24 cellular contexts compared by ENCODE assay signal in the genomic region with DNA sequence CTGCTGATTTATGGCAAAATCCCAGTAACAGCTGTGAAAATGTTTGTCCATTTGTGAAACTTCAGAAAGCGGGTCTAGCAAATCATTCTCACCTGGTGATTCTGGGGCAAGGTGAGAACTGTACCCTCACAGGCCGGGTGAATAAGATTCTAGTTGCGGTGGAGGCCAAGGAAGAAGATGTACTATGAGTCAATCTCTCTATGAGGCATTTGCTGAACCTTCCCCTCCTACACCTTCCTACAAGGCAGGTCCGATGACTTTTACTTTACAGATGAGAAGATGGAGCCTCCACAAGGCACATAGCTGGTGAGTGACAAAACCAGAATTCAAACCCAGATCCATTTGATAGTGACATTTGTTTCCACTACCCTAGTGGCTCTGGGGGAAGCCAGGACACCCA.
A peak's percentile ranks its signal among the peaks of the same experiment; 100 is the strongest.
DNase-seq lines count a peak whose midpoint lies in the region; ATAC-seq, FAIRE-seq and TF ChIP-seq lines count a peak whose summit lies in the region.
"Had no signal": no experiment of that assay in that cellular context is flagged by ENCODE, and none has a peak within 500 bp of the region (broad histone marks: within the 10 kb centered on the region; RNA-seq: fewer than 3 reads in every experiment).

No MANE protein-coding gene starts in this region.

- TF ChIP-seq CTCF in HFFc6 (IDR thresholded peaks at IDR 0.05) (no peak), bronchial epithelial cell (IDR thresholded peaks at IDR 0.05; ENCODE audit: insufficient read depth, low read length, severe bottlenecking) (no peak)

- FAIRE-seq in bronchial epithelial cell (lab: Jason Lieb, UNC), result no peak
- FAIRE-seq in GM19239 (lab: Jason Lieb, UNC), result no peak
- FAIRE-seq: colon had no signal

- peak overlapping the region; percentile 64 for H3K27ac Mint-ChIP-seq in activated CD4-positive, alpha-beta memory T cell treated with anti-CD3 and anti-CD28 coated beads for 36 hours
- H3K27ac Mint-ChIP-seq in activated CD4-positive, alpha-beta memory T cell treated with anti-CD3 and anti-CD28 coated beads, Interleukin-2, amount 10 ng/mL, durations not matched to agents 7 days and 5 days, result no peak overlapping the region
- H3K27ac Mint-ChIP-seq in HFFc6 (peak overlapping the region; percentile 53), T-helper 17 cell (no peak overlapping the region)
- H3K27ac Mint-ChIP-seq in activated T-helper 1 cell treated with anti-CD3 and anti-CD28 coated beads, Interleukin-12 subunit alpha, Interleukin-12 subunit beta, Interleukin-2, Interleukin-4 antibody, amounts not matched to agents 30 ng/mL and 10 ng/mL and 1 ng/mL, durations not matched to agents 14 hours and 24 hours and 36 hours, result no peak overlapping the region
- H3K27ac Mint-ChIP-seq: activated CD8-positive, alpha-beta memory T cell treated with anti-CD3 and anti-CD28 coated beads, Interleukin-2, amount 10 ng/mL, durations not matched to agents 7 days and 5 days; brain; nephron had no signal

- peaks cover 16% of the 10 kb centered on the region for H3K36me3 Mint-ChIP-seq in activated CD4-positive, alpha-beta memory T cell treated with anti-CD3 and anti-CD28 coated beads for 36 hours
- H3K36me3 Mint-ChIP-seq in activated CD4-positive, alpha-beta memory T cell treated with anti-CD3 and anti-CD28 coated beads, Interleukin-2, amount 10 ng/mL, durations not matched to agents 7 days and 5 days (ENCODE audit: low read depth), result no peaks in the 10 kb centered on the region
- H3K36me3 Mint-ChIP-seq in HFFc6 (ENCODE audit: low read depth) (peaks cover 22% of the 10 kb centered on the region), T-helper 17 cell (ENCODE audit: low read depth) (peaks cover 3% of the 10 kb centered on the region)
- H3K36me3 Mint-ChIP-seq in activated T-helper 1 cell treated with anti-CD3 and anti-CD28 coated beads, Interleukin-12 subunit alpha, Interleukin-12 subunit beta, Interleukin-2, Interleukin-4 antibody, amounts not matched to agents 30 ng/mL and 10 ng/mL and 1 ng/mL, durations not matched to agents 14 hours and 24 hours and 36 hours (ENCODE audit: low read depth), result peaks cover 3% of the 10 kb centered on the region

- peaks cover 20% of the 10 kb centered on the region for H3K4me1 Mint-ChIP-seq in activated CD4-positive, alpha-beta memory T cell treated with anti-CD3 and anti-CD28 coated beads for 36 hours (ENCODE audit: low read depth)
- H3K4me1 Mint-ChIP-seq in activated CD4-positive, alpha-beta memory T cell treated with anti-CD3 and anti-CD28 coated beads, Interleukin-2, amount 10 ng/mL, durations not matched to agents 7 days and 5 days, result peaks cover 5% of the 10 kb centered on the region
- peaks cover 27% of the 10 kb centered on the region for H3K4me1 Mint-ChIP-seq in HFFc6 (ENCODE audit: low read depth)
- H3K4me1 Mint-ChIP-seq in activated T-helper 1 cell treated with anti-CD3 and anti-CD28 coated beads, Interleukin-12 subunit alpha, Interleukin-12 subunit beta, Interleukin-2, Interleukin-4 antibody, amounts not matched to agents 30 ng/mL and 10 ng/mL and 1 ng/mL, durations not matched to agents 14 hours and 24 hours and 36 hours (ENCODE audit: low read depth), result peaks cover 23% of the 10 kb centered on the region
- peaks cover 6% of the 10 kb centered on the region for H3K4me1 Mint-ChIP-seq in T-helper 17 cell
- H3K4me1 Mint-ChIP-seq: brain, nephron had no signal

- no peak overlapping the region for H3K4me3 Mint-ChIP-seq in activated CD4-positive, alpha-beta memory T cell treated with anti-CD3 and anti-CD28 coated beads for 36 hours
- H3K4me3 Mint-ChIP-seq in activated CD4-positive, alpha-beta memory T cell treated with anti-CD3 and anti-CD28 coated beads, Interleukin-2, amount 10 ng/mL, durations not matched to agents 7 days and 5 days, result no peak overlapping the region
- no peak overlapping the region for H3K4me3 Mint-ChIP-seq in HFFc6
- no peak overlapping the region for H3K4me3 Mint-ChIP-seq in activated T-helper 1 cell treated with anti-CD3 and anti-CD28 coated beads, Interleukin-12 subunit alpha, Interleukin-12 subunit beta, Interleukin-2, Interleukin-4 antibody, amounts not matched to agents 30 ng/mL and 10 ng/mL and 1 ng/mL, durations not matched to agents 14 hours and 24 hours and 36 hours
- no peak overlapping the region for H3K4me3 Mint-ChIP-seq in T-helper 17 cell
- H3K4me3 Mint-ChIP-seq: activated CD8-positive, alpha-beta memory T cell treated with anti-CD3 and anti-CD28 coated beads, Interleukin-2, amount 10 ng/mL, durations not matched to agents 7 days and 5 days; brain; nephron had no signal

- no peaks in the 10 kb centered on the region for H3K9me3 ChIP-seq in T-helper 17 cell (ENCODE audit: control insufficient read depth, low read length, poor library complexity, severe bottlenecking)
- H3K9me3 ChIP-seq: thoracic aorta had no signal

- H3K36me3 ChIP-seq in bronchial epithelial cell (ENCODE audit: control insufficient read depth, insufficient read depth, low read length), result no peaks in the 10 kb centered on the region
- H3K36me3 ChIP-seq: thoracic aorta had no signal

- H3K9me3 Mint-ChIP-seq in activated CD4-positive, alpha-beta memory T cell treated with anti-CD3 and anti-CD28 coated beads for 36 hours, result peaks cover 5% of the 10 kb centered on the region
- H3K9me3 Mint-ChIP-seq in activated CD4-positive, alpha-beta memory T cell treated with anti-CD3 and anti-CD28 coated beads, Interleukin-2, amount 10 ng/mL, durations not matched to agents 7 days and 5 days, result no peaks in the 10 kb centered on the region
- H3K9me3 Mint-ChIP-seq in HFFc6, result no peaks in the 10 kb centered on the region
- peaks cover 4% of the 10 kb centered on the region for H3K9me3 Mint-ChIP-seq in activated T-helper 1 cell treated with anti-CD3 and anti-CD28 coated beads, Interleukin-12 subunit alpha, Interleukin-12 subunit beta, Interleukin-2, Interleukin-4 antibody, amounts not matched to agents 30 ng/mL and 10 ng/mL and 1 ng/mL, durations not matched to agents 14 hours and 24 hours and 36 hours
- H3K9me3 Mint-ChIP-seq: nephron had no signal

- no peaks in the 10 kb centered on the region for H3K27me3 Mint-ChIP-seq in activated CD4-positive, alpha-beta memory T cell treated with anti-CD3 and anti-CD28 coated beads for 36 hours
- no peaks in the 10 kb centered on the region for H3K27me3 Mint-ChIP-seq in activated CD4-positive, alpha-beta memory T cell treated with anti-CD3 and anti-CD28 coated beads, Interleukin-2, amount 10 ng/mL, durations not matched to agents 7 days and 5 days
- H3K27me3 Mint-ChIP-seq in HFFc6 (ENCODE audit: insufficient read depth) (peaks cover 3% of the 10 kb centered on the region; the same call in 1 of the 2 replicates), T-helper 17 cell (no peaks in the 10 kb centered on the region)
- H3K27me3 Mint-ChIP-seq in activated T-helper 1 cell treated with anti-CD3 and anti-CD28 coated beads, Interleukin-12 subunit alpha, Interleukin-12 subunit beta, Interleukin-2, Interleukin-4 antibody, amounts not matched to agents 30 ng/mL and 10 ng/mL and 1 ng/mL, durations not matched to agents 14 hours and 24 hours and 36 hours (ENCODE audit: insufficient read depth), result no peaks in the 10 kb centered on the region
- H3K27me3 Mint-ChIP-seq: activated CD8-positive, alpha-beta memory T cell treated with anti-CD3 and anti-CD28 coated beads, Interleukin-2, amount 10 ng/mL, durations not matched to agents 7 days and 5 days; brain had no signal

- intact Hi-C loops in activated CD4-positive, alpha-beta memory T cell treated with anti-CD3 and anti-CD28 coated beads for 36 hours (cut with micrococcal nuclease), result loop anchor here (1.0 to 5.0 kb wide), 6 partner anchors 23 to 294 kb away; no protein-coding TSS in a partner anchor
- intact Hi-C loops in activated T-helper 1 cell treated with anti-CD3 and anti-CD28 coated beads, Interleukin-12 subunit alpha, Interleukin-12 subunit beta, Interleukin-2, Interleukin-4 antibody, amounts not matched to agents 30 ng/mL and 10 ng/mL and 1 ng/mL, durations not matched to agents 14 hours and 24 hours and 36 hours (cut with micrococcal nuclease), result loop anchor here (1.0 to 5.0 kb wide), 5 partner anchors 124 to 299 kb away; partner anchors contain the start of gene CCT8

- H3K27me3 ChIP-seq in bronchial epithelial cell (ENCODE audit: control insufficient read depth, insufficient read depth, low read length), result no peaks in the 10 kb centered on the region

- peak; percentile 54 for DNase-seq in activated CD4-positive, alpha-beta memory T cell treated with anti-CD3 and anti-CD28 coated beads for 36 hours
- no peak for DNase-seq in activated CD4-positive, alpha-beta memory T cell treated with anti-CD3 and anti-CD28 coated beads, Interleukin-2, amount 10 ng/mL, durations not matched to agents 7 days and 5 days
- no peak for DNase-seq in HFFc6
- DNase-seq in bronchial epithelial cell (ENCODE audit: low read depth), result peak; percentile 32
- DNase-seq in stimulated activated CD4-positive, alpha-beta T cell treated with anti-CD3 and anti-CD28 coated beads, Interleukin-2, amount 100 ng/mL, for 48 hours, result peak; percentile 17 to 18
- DNase-seq in activated T-helper 1 cell treated with anti-CD3 and anti-CD28 coated beads, Interleukin-12 subunit alpha, Interleukin-12 subunit beta, Interleukin-2, Interleukin-4 antibody, amounts not matched to agents 30 ng/mL and 10 ng/mL and 1 ng/mL, durations not matched to agents 14 hours and 24 hours and 36 hours (ENCODE audit: low spot score), result no peak
- no peak for DNase-seq in GM19239 (ENCODE audit: insufficient read length, low spot score)
- no peak for DNase-seq in T-helper 17 cell
- DNase-seq: activated CD8-positive, alpha-beta memory T cell treated with anti-CD3 and anti-CD28 coated beads, Interleukin-2, amount 10 ng/mL, durations not matched to agents 7 days and 5 days; C1 segment of cervical spinal cord; H7; head of caudate nucleus; MM.1S; NCI-H187; NCI-H2227 treated with DMSO at 0.1 percent for 48 hours; NCI-H748 treated with DMSO at 0.1 percent for 48 hours; OCI-M1; SHP77; T-helper 1 cell had no signal

- POLR2A ChIA-PET in activated CD4-positive, alpha-beta memory T cell treated with anti-CD3 and anti-CD28 coated beads for 36 hours (lab: Charles Lee), result interaction anchor here (0.7 to 1.6 kb wide), 7 partner anchors 10 to 299 kb away, joined by 3 to 17 read pairs (median 3); partner anchors contain the start of genes BACH1 and CCT8
- POLR2A ChIA-PET in activated CD4-positive, alpha-beta memory T cell treated with anti-CD3 and anti-CD28 coated beads, Interleukin-2, amount 10 ng/mL, durations not matched to agents 7 days and 5 days (lab: Charles Lee), result interaction anchor here (0.8 to 1.0 kb wide), 2 partner anchors 10 to 71 kb away, joined by 3 read pairs; no protein-coding TSS in a partner anchor

- H3K4me3 ChIP-seq in bronchial epithelial cell (ENCODE audit: low read depth, low read length), result no peak overlapping the region
- H3K4me3 ChIP-seq: K562, thoracic aorta had no signal

- no peak for ATAC-seq in T-helper 17 cell
- ATAC-seq: activated CD8-positive, alpha-beta memory T cell treated with anti-CD3 and anti-CD28 coated beads, Interleukin-2, amount 10 ng/mL, durations not matched to agents 7 days and 5 days; K562 had no signal

- CTCF ChIA-PET in activated CD4-positive, alpha-beta memory T cell treated with anti-CD3 and anti-CD28 coated beads for 36 hours (lab: Charles Lee), result interaction anchor here (0.6 to 3.9 kb wide), 41 partner anchors 10 to 300 kb away, joined by 3 to 72 read pairs (median 5); partner anchors contain the start of genes BACH1 and CCT8
- CTCF ChIA-PET in activated CD4-positive, alpha-beta memory T cell treated with anti-CD3 and anti-CD28 coated beads, Interleukin-2, amount 10 ng/mL, durations not matched to agents 7 days and 5 days (lab: Charles Lee), result interaction anchor here (0.8 to 3.4 kb wide), 14 partner anchors 10 to 294 kb away, joined by 3 to 14 read pairs (median 4); partner anchors contain the start of gene BACH1

Comparison
In these comparisons a context has a peak if more than half of its experiments do, and no peak if none do; other contexts are left out.
1. DNase-seq: peak in activated CD4-positive, alpha-beta memory T cell treated with anti-CD3 and anti-CD28 coated beads for 36 hours (single experiment), bronchial epithelial cell (single experiment) and stimulated activated CD4-positive, alpha-beta T cell treated with anti-CD3 and anti-CD28 coated beads, Interleukin-2, amount 100 ng/mL, for 48 hours (2 of 2); none in activated CD4-positive, alpha-beta memory T cell treated with anti-CD3 and anti-CD28 coated beads, Interleukin-2, amount 10 ng/mL, durations not matched to agents 7 days and 5 days (single experiment), HFFc6 (single experiment), activated T-helper 1 cell treated with anti-CD3 and anti-CD28 coated beads, Interleukin-12 subunit alpha, Interleukin-12 subunit beta, Interleukin-2, Interleukin-4 antibody, amounts not matched to agents 30 ng/mL and 10 ng/mL and 1 ng/mL, durations not matched to agents 14 hours and 24 hours and 36 hours (single experiment), GM19239 (single experiment) and T-helper 17 cell (0 of 3).
2. H3K27ac Mint-ChIP-seq: peak in activated CD4-positive, alpha-beta memory T cell treated with anti-CD3 and anti-CD28 coated beads for 36 hours (single experiment) and HFFc6 (single experiment); none in activated CD4-positive, alpha-beta memory T cell treated with anti-CD3 and anti-CD28 coated beads, Interleukin-2, amount 10 ng/mL, durations not matched to agents 7 days and 5 days (single experiment), activated T-helper 1 cell treated with anti-CD3 and anti-CD28 coated beads, Interleukin-12 subunit alpha, Interleukin-12 subunit beta, Interleukin-2, Interleukin-4 antibody, amounts not matched to agents 30 ng/mL and 10 ng/mL and 1 ng/mL, durations not matched to agents 14 hours and 24 hours and 36 hours (single experiment) and T-helper 17 cell (single experiment).